8 cellular contexts compared by ENCODE assay signal in genomic region chr1:202861420-202862121, GRCh38. TPM values are rescaled to one million over a fixed set of nuclear protein-coding genes. Genes with fewer than 3 reads are reported as not detected.
DNase-seq lines count a peak whose midpoint lies in the region; ATAC-seq and TF ChIP-seq lines count a peak whose summit lies in the region.

No MANE protein-coding gene starts in this region.

- H3K9me3 ChIP-seq in uterus, result no peaks in the 10 kb centered on the region

- H3K4me1 ChIP-seq in uterus, result peaks cover 0 to 4% of the 10 kb centered on the region in 2 donors

- DNase-seq in DMS114 treated with DMSO at 0.1 percent for 48 hours (lab: John Stamatoyannopoulos, UW; ENCODE audit: unreplicated experiment) (peak; percentile 89), LNCaP clone FGC (ENCODE audit: low read depth) (peak; percentile 79), RPMI7951 (ENCODE audit: low read depth) (peak; percentile 87), amniotic epithelial cell (ENCODE audit: low read depth) (peak; percentile 78), cardiac septum (ENCODE audit: low spot score) (peak; percentile 98), omental fat pad (ENCODE audit: low spot score) (peak; percentile 89), uterus (peak; percentile 89 to 90)

- H3K27ac ChIP-seq in uterus, result peak overlapping the region; percentile 5 to 57

- H3K4me3 ChIP-seq in LNCaP clone FGC (ENCODE audit: low read depth, low read length) (peak overlapping the region; percentile 72), uterus (peak overlapping the region; percentile 60 to 91)

- no peaks in the 10 kb centered on the region for H3K27me3 ChIP-seq in uterus

- TF ChIP-seq CTCF in LNCaP clone FGC (IDR thresholded peaks at IDR 0.05; ENCODE audit: control insufficient read depth, extremely low read depth, insufficient read depth) (no peak), omental fat pad (IDR thresholded peaks at IDR 0.05) (no peak), uterus (IDR thresholded peaks at IDR 0.05) (no peak)

- no peaks in the 10 kb centered on the region for H3K36me3 ChIP-seq in uterus

- peak; percentile 46 to 84 for TF ChIP-seq POLR2A in uterus (IDR thresholded peaks at IDR 0.05)

- intact Hi-C loops in cardiac septum (cut with DNase I), result loop anchor here (2.0 kb wide), 1 partner anchor 51 kb away; the partner anchor contains the start of gene PCAT6
- intact Hi-C loops in uterus (cut with DNase I; ENCODE audit: low total_unique reads), result no loop called here

- ATAC-seq in GM21786 (IDR thresholded peaks at IDR 0.05; ENCODE audit: unreplicated experiment) (peak; percentile 92), omental fat pad (ENCODE audit: low FRiP score) (peak; percentile 98)

RNA-seq across cellular contexts. Expression of gene RABIF, which starts 27.4 kb away (rescaled TPM):
- total RNA-seq in RPMI7951 (2014; rRNA removed; shearing (Covaris generic)), result 8.8 and 10.5 TPM in 2 replicates
- total RNA-seq in cardiac septum, result 5.8 TPM
- 1 to 10 TPM; 4.6 to 7.4 (median 5.3) TPM for total RNA-seq in omental fat pad
- total RNA-seq in uterus, result 1 to 10 TPM; 3.8 to 7.6 (median 6.0) TPM

RNA-seq across cellular contexts. Expression of gene PCAT6, which starts 50.8 kb away (rescaled TPM):
- 0.72 TPM in 1 of 2 replicates, not detected in the other for total RNA-seq in RPMI7951 (2014; rRNA removed; shearing (Covaris generic))
- total RNA-seq in cardiac septum (1.7 TPM), omental fat pad (not detected), uterus (not detected)

RNA-seq across cellular contexts. Expression of gene KDM5B, which starts 53.4 kb away (rescaled TPM):
- total RNA-seq in RPMI7951 (2014; rRNA removed; shearing (Covaris generic)), result 33.3 and 35.0 TPM in 2 replicates
- total RNA-seq in cardiac septum, result 21.7 TPM
- total RNA-seq in omental fat pad, result 10 to 100 TPM; 40.8 to 69.7 (median 45.7) TPM
- total RNA-seq in uterus, result 100 to 1,000 TPM in 1 of 4 donors, 10 to 100 TPM in 3; 21.8 to 180 (median 47.1) TPM

Comparison
In these comparisons a context has a peak if more than half of its experiments do, and no peak if none do; other contexts are left out.
1. Peak in every context shown above with its lines: DNase-seq, ATAC-seq, H3K4me3 ChIP-seq and H3K27ac ChIP-seq.